In the genomic region with DNA sequence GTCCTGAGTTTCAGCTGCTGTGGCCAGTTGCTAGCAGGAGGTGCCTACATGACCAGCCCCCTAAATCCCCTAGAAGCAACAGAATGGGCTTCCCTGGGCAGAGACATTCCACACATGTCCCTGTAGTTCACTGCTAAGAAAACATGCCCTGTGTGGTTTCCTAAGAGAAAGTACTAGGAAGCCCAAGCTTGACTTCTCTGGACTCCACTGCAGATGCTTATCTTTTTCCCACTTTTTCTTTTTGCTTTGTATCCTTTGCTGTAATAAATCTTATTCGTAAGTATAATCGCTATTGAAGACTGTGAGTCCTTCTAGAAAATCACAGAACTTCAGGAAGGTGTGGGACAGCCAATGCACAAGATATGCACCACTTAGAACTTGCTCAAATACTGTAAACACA, we compare ENCODE assay signal across 28 cellular contexts. TPM values are rescaled to one million over a fixed set of nuclear protein-coding genes. Genes with fewer than 3 reads are reported as not detected.
"Had no signal": no experiment of that assay in that cellular context is flagged by ENCODE, and none has a peak within 500 bp of the region (broad histone marks: within the 10 kb centered on the region; RNA-seq: fewer than 3 reads in every experiment).

No MANE protein-coding gene starts in this region.

- H3K4me3 ChIP-seq: hepatocyte, left lung, lung, upper lobe of right lung had no signal

- H3K27ac ChIP-seq: hepatocyte, left lung, upper lobe of right lung had no signal

- H3K79me2 ChIP-seq: hepatocyte had no signal

- H3K9me3 ChIP-seq: left lung, upper lobe of right lung had no signal

- H2AFZ ChIP-seq: hepatocyte had no signal

- H3K4me2 ChIP-seq: hepatocyte had no signal

- H3K27me3 ChIP-seq: hepatocyte, left lung, upper lobe of right lung had no signal

- H3K4me1 ChIP-seq: left lung, upper lobe of right lung had no signal

- DNase-seq: activated B cell treated with CpG ODN at 0.5 μM for 24 hours; activated CD4-positive, alpha-beta T cell treated with anti-CD3 and anti-CD28 coated beads for 36 hours; activated CD4-positive, alpha-beta T cell treated with anti-CD3 and anti-CD28 coated beads, Interleukin-2, amount 50 U/mL, for 4 hours; activated CD8-positive, alpha-beta memory T cell treated with anti-CD3 and anti-CD28 coated beads for 24 hours; activated CD8-positive, alpha-beta memory T cell treated with anti-CD3 and anti-CD28 coated beads, Interleukin-2, amount 50 U/mL, for 48 hours; activated naive CD4-positive, alpha-beta T cell treated with Interleukin-2 at 50 U/mL for 16 hours; activated naive CD8-positive, alpha-beta T cell treated with anti-CD3 and anti-CD28 coated beads for 36 hours; activated T-cell treated with anti-CD3 and anti-CD28 coated beads, Interleukin-2, amount 50 U/mL, for 4 hours; amygdala; effector CD4-positive, alpha-beta T cell; foreskin melanocyte; glutamatergic neuron; immature natural killer cell; left lung; retina; stimulated activated CD4-positive, alpha-beta T cell treated with anti-CD3 and anti-CD28 coated beads, Interleukin-4, amount 100 ng/mL, for 4 hours; stimulated activated naive CD8-positive, alpha-beta T cell treated with anti-CD3 and anti-CD28 coated beads, Interleukin-15, Interleukin-2, amounts not matched to agents 100 U/mL and 50 U/mL, for 24 hours; T-helper 17 cell; upper lobe of right lung had no signal

RNA-seq across cellular contexts. Expression of a gene that starts 40.7 kb away (rescaled TPM):
- total RNA-seq: activated B cell treated with CpG ODN at 0.5 μM for 24 hours; activated CD4-positive, alpha-beta T cell treated with anti-CD3 and anti-CD28 coated beads for 36 hours; activated naive CD8-positive, alpha-beta T cell treated with anti-CD3 and anti-CD28 coated beads for 36 hours; activated T-cell treated with anti-CD3 and anti-CD28 coated beads, Interleukin-2, amount 50 U/mL, for 4 hours; activated T-helper 2 cell treated with anti-CD3 and anti-CD28 coated beads, Interferon-gamma antibody, Interleukin-2, Interleukin-4, amounts not matched to agents 10 μg/mL and 5 μg/mL and 100 μg/mL, durations not matched to agents 14 hours and 24 hours and 36 hours; cardiac septum; chondrocyte; mesothelial cell of epicardium; natural killer cell treated with Interleukin-12 subunit alpha and Interleukin-12 subunit beta and Interleukin-15 and Interleukin-18, amount 100 ng/mL, for 72 hours; osteocyte; progenitor cell of endocrine pancreas; T-helper 17 cell had no signal
- polyA plus RNA-seq: immature natural killer cell had no signal
